In the genomic region with DNA sequence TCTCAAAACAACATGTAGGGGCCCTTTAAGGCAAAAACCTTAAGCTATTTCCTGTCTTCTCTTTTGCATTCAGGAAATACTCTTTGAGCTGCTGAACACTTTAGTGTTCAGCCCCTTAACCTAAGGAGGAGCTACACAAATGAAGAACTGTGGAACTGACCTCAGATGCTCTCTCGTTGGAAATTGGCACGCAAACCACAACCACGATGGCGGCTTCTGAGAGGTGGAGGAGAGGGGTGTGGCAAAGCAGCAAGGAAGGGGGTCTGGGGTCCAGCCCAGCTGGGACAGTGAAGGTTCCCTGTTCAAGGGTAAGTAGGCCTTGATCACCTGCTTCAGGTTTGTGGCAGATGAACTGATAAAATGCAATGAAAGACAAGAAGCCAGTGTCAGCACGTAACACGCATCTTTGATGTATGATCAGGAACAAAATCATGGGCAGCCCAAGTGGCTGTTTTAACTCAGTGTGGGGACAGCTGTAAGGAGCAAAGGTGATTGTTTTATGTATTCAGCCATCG, we compare ENCODE assay signal across 9 cellular contexts.
DNase-seq lines count a peak whose midpoint lies in the region; ATAC-seq and TF ChIP-seq lines count a peak whose summit lies in the region.
"Had no signal": no experiment of that assay in that cellular context is flagged by ENCODE, and none has a peak within 500 bp of the region (broad histone marks: within the 10 kb centered on the region; RNA-seq: fewer than 3 reads in every experiment).

No MANE protein-coding gene starts in this region.

- DNase-seq in GM12865 (ENCODE audit: low read depth): peak; percentile 53
- DNase-seq in T follicular helper cell (ENCODE audit: low read depth): peak; percentile 52
- peak; percentile 34 for DNase-seq in activated T-helper 9 cell treated with anti-CD3 and anti-CD28 coated beads, Interleukin-2, amount 50 U/mL, for 16 hours (ENCODE audit: low read depth)
- DNase-seq in stimulated activated CD4-positive, alpha-beta T cell treated with anti-CD3 and anti-CD28 coated beads, Interleukin-4, amount 100 ng/mL, for 1 hour: peak; percentile 34
- no peak for DNase-seq in AG20443 (ENCODE audit: low spot score)
- DNase-seq in NCI-H146 treated with DMSO at 0.1 percent for 48 hours (lab: John Stamatoyannopoulos, UW; ENCODE audit: unreplicated experiment): no peak
- no peak for DNase-seq in NCI-H2107 treated with DMSO at 0.1 percent for 48 hours (lab: John Stamatoyannopoulos, UW; ENCODE audit: unreplicated experiment)
- DNase-seq: EL had no signal

- TF ChIP-seq POLR2A in GM18505 (IDR thresholded peaks at IDR 0.05; ENCODE audit: borderline replicate concordance, extremely low read depth, insufficient read depth, insufficient read length): no peak

- no peak for TF ChIP-seq CTCF in GM12865 (IDR thresholded peaks at IDR 0.05; ENCODE audit: insufficient read depth, low read depth, low read length, missing control alignments)

- no peak for ATAC-seq in GM18505 (IDR thresholded peaks at IDR 0.05; ENCODE audit: unreplicated experiment)

- H3K4me3 ChIP-seq in GM12865 (ENCODE audit: low read depth, low read length): peak overlapping the region; percentile 25

Comparison
In these comparisons a context has a peak if more than half of its experiments do, and no peak if none do; other contexts are left out.
1. DNase-seq: peak in GM12865 (single experiment), T follicular helper cell (single experiment), activated T-helper 9 cell treated with anti-CD3 and anti-CD28 coated beads, Interleukin-2, amount 50 U/mL, for 16 hours (single experiment) and stimulated activated CD4-positive, alpha-beta T cell treated with anti-CD3 and anti-CD28 coated beads, Interleukin-4, amount 100 ng/mL, for 1 hour (single experiment); none in AG20443 (single experiment), NCI-H146 treated with DMSO at 0.1 percent for 48 hours (single experiment) and NCI-H2107 treated with DMSO at 0.1 percent for 48 hours (single experiment).